7 cellular contexts compared by ENCODE assay signal in genomic region chr15:58113358-58113757, GRCh38. TPM values are rescaled to one million over a fixed set of nuclear protein-coding genes. Genes with fewer than 3 reads are reported as not detected.
"Had no signal": no experiment of that assay in that cellular context is flagged by ENCODE, and none has a peak within 500 bp of the region (broad histone marks: within the 10 kb centered on the region; RNA-seq: fewer than 3 reads in every experiment).

No MANE protein-coding gene starts in this region.

RNA-seq across cellular contexts. Expression of gene AQP9, which starts 24.8 kb away (rescaled TPM):
- total RNA-seq: activated CD4-positive, alpha-beta T cell treated with anti-CD3 and anti-CD28 coated beads, Interleukin-2, amount 10 ng/mL, durations not matched to agents 7 days and 5 days; activated CD8-positive, alpha-beta T cell treated with anti-CD3 and anti-CD28 coated beads, Interleukin-2, amount 10 ng/mL, durations not matched to agents 7 days and 5 days; RPMI7951; SJSA1 had no signal
- polyA plus RNA-seq: IgD-negative memory B cell, SK-N-SH had no signal

RNA-seq across cellular contexts. Expression of gene ALDH1A2, which starts 47.8 kb away (rescaled TPM):
- total RNA-seq: activated CD4-positive, alpha-beta T cell treated with anti-CD3 and anti-CD28 coated beads for 36 hours; activated CD4-positive, alpha-beta T cell treated with anti-CD3 and anti-CD28 coated beads, Interleukin-2, amount 10 ng/mL, durations not matched to agents 7 days and 5 days; activated CD8-positive, alpha-beta T cell treated with anti-CD3 and anti-CD28 coated beads, Interleukin-2, amount 10 ng/mL, durations not matched to agents 7 days and 5 days; RPMI7951; SJSA1 had no signal
- polyA plus RNA-seq: IgD-negative memory B cell, SK-N-SH had no signal
